Comparison of ENCODE assay signal across 21 cellular contexts in the genomic region with DNA sequence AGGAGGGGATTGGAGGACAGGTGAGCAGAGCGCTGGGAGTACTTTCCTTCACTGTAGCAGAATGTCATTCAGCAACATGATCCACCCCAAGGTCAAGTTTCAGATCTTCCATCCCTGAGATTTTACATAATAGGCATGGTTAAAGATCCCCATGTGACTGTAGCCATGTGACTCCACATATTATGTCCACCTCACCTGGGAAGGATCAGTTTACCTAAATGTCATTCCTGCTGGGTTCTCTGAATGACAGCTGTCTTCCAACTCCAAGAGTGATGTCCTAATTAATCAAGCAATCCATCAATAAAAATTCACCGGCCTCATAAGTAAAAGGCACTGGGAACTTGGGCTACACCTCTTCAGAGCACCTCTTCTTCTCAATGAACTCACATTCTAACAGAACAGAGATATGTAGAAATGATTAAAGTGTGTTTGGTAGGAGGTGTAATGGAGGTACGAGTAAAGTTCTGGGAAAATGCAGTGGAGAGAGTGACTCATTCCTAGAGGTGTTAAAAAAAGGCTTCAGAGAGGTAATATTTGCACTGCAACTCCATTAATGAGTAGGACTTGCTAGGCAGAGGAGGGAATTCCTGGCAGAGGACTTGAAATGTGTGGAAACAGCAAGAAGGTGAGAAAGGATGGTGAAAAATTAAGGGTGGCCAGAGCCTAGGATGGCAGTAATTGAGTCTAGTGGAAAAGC. TPM values are rescaled to one million over a fixed set of nuclear protein-coding genes. Genes with fewer than 3 reads are reported as not detected.
DNase-seq lines count a peak whose midpoint lies in the region; ATAC-seq and TF ChIP-seq lines count a peak whose summit lies in the region.
"Had no signal": no experiment of that assay in that cellular context is flagged by ENCODE, and none has a peak within 500 bp of the region (broad histone marks: within the 10 kb centered on the region; RNA-seq: fewer than 3 reads in every experiment).

No MANE protein-coding gene starts in this region.

- H3K27me3 Mint-ChIP-seq in activated T-cell treated with anti-CD3 and anti-CD28 coated beads, Interleukin-2, amount 50 U/mL, for 72 hours (ENCODE audit: low read depth): peaks cover 51% of the 10 kb centered on the region

- H3K36me3 Mint-ChIP-seq in activated T-cell treated with anti-CD3 and anti-CD28 coated beads, Interleukin-2, amount 50 U/mL, for 72 hours (ENCODE audit: insufficient read depth in 2 of 2): no peaks in the 10 kb centered on the region
- H3K36me3 Mint-ChIP-seq: T-cell had no signal

- H3K4me1 Mint-ChIP-seq in activated T-cell treated with anti-CD3 and anti-CD28 coated beads, Interleukin-2, amount 50 U/mL, for 72 hours (ENCODE audit: low read depth): peaks cover 42% of the 10 kb centered on the region

- H3K36me3 ChIP-seq in cardiac muscle cell (no peaks in the 10 kb centered on the region), right atrium auricular region (no peaks in the 10 kb centered on the region)
- H3K36me3 ChIP-seq: MG63, neutrophil had no signal

- no peak overlapping the region for H3K27ac Mint-ChIP-seq in activated T-cell treated with anti-CD3 and anti-CD28 coated beads, Interleukin-2, amount 50 U/mL, for 72 hours
- H3K27ac Mint-ChIP-seq: activated T-helper 2 cell treated with anti-CD3 and anti-CD28 coated beads, Interferon-gamma antibody, Interleukin-2, Interleukin-4, amounts not matched to agents 10 μg/mL and 5 μg/mL and 100 μg/mL, durations not matched to agents 14 hours and 24 hours and 36 hours; T-cell had no signal

- no peaks in the 10 kb centered on the region for H3K9me3 ChIP-seq in cardiac muscle cell (ENCODE audit: low read depth)
- no peaks in the 10 kb centered on the region for H3K9me3 ChIP-seq in right atrium auricular region
- H3K9me3 ChIP-seq: MG63, neutrophil had no signal

- H3K4me3 Mint-ChIP-seq in activated T-cell treated with anti-CD3 and anti-CD28 coated beads, Interleukin-2, amount 50 U/mL, for 72 hours: peak overlapping the region; percentile 56 to 57
- H3K4me3 Mint-ChIP-seq: T-cell had no signal

- H3K4me3 ChIP-seq in cardiac muscle cell: no peak overlapping the region
- H3K4me3 ChIP-seq in right atrium auricular region: no peak overlapping the region
- H3K4me3 ChIP-seq: MG63 had no signal

- peaks cover 56% of the 10 kb centered on the region for H3K4me1 ChIP-seq in cardiac muscle cell (ENCODE audit: low read depth)
- peaks cover 0 to 61% of the 10 kb centered on the region in 2 donors for H3K4me1 ChIP-seq in right atrium auricular region
- H3K4me1 ChIP-seq: foreskin keratinocyte had no signal

- peak overlapping the region; percentile 87 for H3K27ac ChIP-seq in cardiac muscle cell
- H3K27ac ChIP-seq in right atrium auricular region: peak overlapping the region; percentile 90 to 98
- H3K27ac ChIP-seq: foreskin keratinocyte, neutrophil had no signal

- H3K9me3 Mint-ChIP-seq in activated T-cell treated with anti-CD3 and anti-CD28 coated beads, Interleukin-2, amount 50 U/mL, for 72 hours: no peaks in the 10 kb centered on the region
- H3K9me3 Mint-ChIP-seq: activated T-helper 2 cell treated with anti-CD3 and anti-CD28 coated beads, Interferon-gamma antibody, Interleukin-2, Interleukin-4, amounts not matched to agents 10 μg/mL and 5 μg/mL and 100 μg/mL, durations not matched to agents 14 hours and 24 hours and 36 hours; T-cell had no signal

- TF ChIP-seq CTCF in cardiac muscle cell (IDR thresholded peaks at IDR 0.05; ENCODE audit: low read depth, low read length) (no peak), right atrium auricular region (IDR thresholded peaks at IDR 0.05) (no peak)

- no peak for DNase-seq in cardiac muscle cell (ENCODE audit: low read depth in 1 of 2, low spot score in 1 of 2)
- no peak for DNase-seq in Right ventricle myocardium superior
- no peak for DNase-seq in activated T-cell treated with anti-CD3 and anti-CD28 coated beads, Interleukin-2, amount 50 U/mL, for 72 hours
- no peak for DNase-seq in right atrium auricular region (ENCODE audit: low spot score)
- DNase-seq in superior temporal gyrus (ENCODE audit: extremely low spot score): peak; percentile 31
- no peak for DNase-seq in NCI-H1436 (lab: John Stamatoyannopoulos, UW)
- DNase-seq: amygdala; central memory CD4-positive, alpha-beta T cell; dorsolateral prefrontal cortex; foreskin keratinocyte; HCEC 1CT; kidney glomerular epithelial cell; MG63; NCI-H1694 treated with DMSO at 0.1 percent for 48 hours; NCI-H510A; SHP77 treated with DMSO at 0.1 percent for 48 hours; T-cell had no signal

- no peak for ATAC-seq in Right ventricle myocardium superior (ENCODE audit: poor library complexity)
- peak; percentile 28 to 45 for ATAC-seq in activated T-cell treated with anti-CD3 and anti-CD28 coated beads, Interleukin-2, amount 50 U/mL, for 72 hours (replicated peaks in 1 of 2)
- no peak for ATAC-seq in HG03439 (IDR thresholded peaks at IDR 0.05; ENCODE audit: unreplicated experiment)
- ATAC-seq: foreskin keratinocyte, HepG2, T-cell had no signal

- intact Hi-C loops in Right ventricle myocardium superior (cut with DNase I): no loop called here

- H3K27me3 ChIP-seq in cardiac muscle cell: no peaks in the 10 kb centered on the region
- H3K27me3 ChIP-seq in right atrium auricular region: no peaks in the 10 kb centered on the region

RNA-seq across cellular contexts. Expression of gene MAPKAPK2, which starts 22.2 kb away (rescaled TPM):
- total RNA-seq in cardiac muscle cell: 99.4 and 117 TPM in 2 replicates
- 31.4 and 37.1 TPM in 2 replicates for polyA plus RNA-seq in cardiac muscle cell
- total RNA-seq in Right ventricle myocardium superior: 200 TPM
- total RNA-seq in activated T-cell treated with anti-CD3 and anti-CD28 coated beads, Interleukin-2, amount 50 U/mL, for 72 hours: 100 to 1,000 TPM; 101 to 102 TPM
- 100 to 1,000 TPM; 136 to 158 TPM for total RNA-seq in right atrium auricular region

RNA-seq across cellular contexts. Expression of gene DYRK3, which starts 27.2 kb away (rescaled TPM):
- total RNA-seq in cardiac muscle cell: 14.1 and 21.2 TPM in 2 replicates
- 8.4 and 16.6 TPM in 2 replicates for polyA plus RNA-seq in cardiac muscle cell
- total RNA-seq in Right ventricle myocardium superior: 23.6 TPM
- 1 to 10 TPM; 5.9 to 8.7 TPM for total RNA-seq in activated T-cell treated with anti-CD3 and anti-CD28 coated beads, Interleukin-2, amount 50 U/mL, for 72 hours
- total RNA-seq in right atrium auricular region: 10 to 100 TPM; 16.5 to 20.6 TPM

RNA-seq across cellular contexts. Expression of gene EIF2D, which starts 50.3 kb away (rescaled TPM):
- total RNA-seq in cardiac muscle cell (46.1 and 67.2 TPM in 2 replicates), Right ventricle myocardium superior (24.9 TPM), right atrium auricular region (10 to 100 TPM; 21.7 to 30.4 TPM)
- 44.7 and 45.7 TPM in 2 replicates for polyA plus RNA-seq in cardiac muscle cell
- total RNA-seq in activated T-cell treated with anti-CD3 and anti-CD28 coated beads, Interleukin-2, amount 50 U/mL, for 72 hours: 100 to 1,000 TPM; 129 to 158 TPM

Comparison
In these comparisons a context has a peak if more than half of its experiments do, and no peak if none do; other contexts are left out.
1. ATAC-seq: peak in activated T-cell treated with anti-CD3 and anti-CD28 coated beads, Interleukin-2, amount 50 U/mL, for 72 hours (2 of 2); none in Right ventricle myocardium superior (single experiment) and HG03439 (single experiment).